20 cellular contexts compared by ENCODE assay signal in the genomic region with DNA sequence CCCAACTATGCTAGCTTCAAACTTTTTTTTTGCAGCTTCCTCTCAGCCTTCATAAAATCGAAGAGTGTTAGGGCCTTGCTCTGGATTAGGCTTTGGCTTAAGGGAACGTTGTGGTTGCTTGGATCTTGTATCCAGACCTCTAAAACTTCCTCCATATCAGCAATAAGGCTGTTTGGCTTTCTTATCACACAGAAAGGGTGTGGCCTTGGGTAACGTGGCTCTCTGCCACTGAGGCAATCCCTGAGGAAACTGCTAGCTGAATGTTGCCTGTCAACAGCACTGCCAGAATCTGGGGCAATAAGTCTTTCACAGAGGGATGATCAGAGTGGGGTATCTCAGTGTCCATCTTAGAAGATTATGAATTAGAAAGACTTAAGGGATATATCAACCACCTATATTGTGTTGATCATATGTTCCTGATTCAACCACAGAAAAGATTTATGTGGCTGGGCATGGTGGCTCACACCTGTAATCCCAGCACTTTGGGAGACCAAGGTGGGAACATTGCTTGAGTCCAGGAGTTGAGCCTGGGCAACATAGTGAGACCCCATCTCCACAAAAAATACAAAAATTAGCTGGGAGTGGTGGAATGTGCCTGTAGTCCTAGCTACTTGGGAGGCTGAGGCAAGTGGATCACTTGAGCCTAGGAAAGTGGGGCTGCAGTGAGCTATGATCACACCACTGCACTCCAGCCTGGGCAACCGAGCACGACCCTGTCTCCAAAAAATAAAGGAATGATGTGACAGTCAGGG.
"Had no signal": no experiment of that assay in that cellular context is flagged by ENCODE, and none has a peak within 500 bp of the region (broad histone marks: within the 10 kb centered on the region; RNA-seq: fewer than 3 reads in every experiment).

No MANE protein-coding gene starts in this region.

- H3K4me3 ChIP-seq: SK-N-MC had no signal

- H3K27ac ChIP-seq: SK-N-MC, VCaP had no signal

- DNase-seq: activated CD4-positive, alpha-beta memory T cell treated with anti-CD3 and anti-CD28 coated beads, Interleukin-2, amount 10 ng/mL, durations not matched to agents 7 days and 5 days; activated CD4-positive, alpha-beta T cell treated with anti-CD3 and anti-CD28 coated beads for 36 hours; activated CD4-positive, alpha-beta T cell treated with anti-CD3 and anti-CD28 coated beads, Interleukin-2, amount 50 U/mL, for 1 hour; activated gamma-delta T cell; activated naive CD4-positive, alpha-beta T cell treated with anti-CD3 and anti-CD28 coated beads for 36 hours; activated T-cell treated with anti-CD3 and anti-CD28 coated beads for 4 hours; activated T-cell treated with anti-CD3 and anti-CD28 coated beads, Interleukin-2, amount 50 U/mL, for 48 hours; MM.1S; NCI-H1105; NCI-H1436; NCI-H1694 treated with DMSO at 0.1 percent for 48 hours; NCI-H2029 treated with DMSO at 0.1 percent for 48 hours; NCI-H510A treated with DMSO at 0.1 percent for 48 hours; NCI-H69; NK-92 treated with Interleukin-12 subunit alpha and Interleukin-12 subunit beta, amount 100 ng/mL, for 24 hours; OCI-M1; RPMI8226; T-cell had no signal
